ENCODE assay signal across 9 cellular contexts in the genomic region with DNA sequence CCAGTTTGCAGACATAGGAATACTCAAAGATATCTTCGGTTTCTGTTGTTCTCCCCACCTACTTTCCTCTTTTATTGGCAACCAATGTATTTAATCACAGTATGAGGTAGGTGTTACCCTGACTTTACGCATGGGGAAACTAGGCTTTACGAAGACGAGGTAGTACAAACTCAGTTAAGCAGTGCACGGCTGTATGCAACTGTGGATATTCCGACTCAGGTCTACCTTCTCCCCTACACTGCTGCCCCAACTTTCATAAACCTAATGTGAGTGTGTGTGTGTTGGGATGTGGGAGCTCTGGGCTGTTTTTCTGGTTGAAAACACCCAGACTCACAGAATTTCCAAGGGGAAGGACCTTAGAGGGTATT. TPM values are rescaled to one million over a fixed set of nuclear protein-coding genes. Genes with fewer than 3 reads are reported as not detected.
DNase-seq lines count a peak whose midpoint lies in the region; ATAC-seq and TF ChIP-seq lines count a peak whose summit lies in the region.
"Had no signal": no experiment of that assay in that cellular context is flagged by ENCODE, and none has a peak within 500 bp of the region (broad histone marks: within the 10 kb centered on the region; RNA-seq: fewer than 3 reads in every experiment).

No MANE protein-coding gene starts in this region.

- H3K4me2 ChIP-seq in BLaER1 (peak overlapping the region; percentile 88), IMR-90 (ENCODE audit: low read depth, low read length) (no peak overlapping the region)

- peaks cover 47% of the 10 kb centered on the region for H3K4me1 Mint-ChIP-seq in brain
- H3K4me1 Mint-ChIP-seq in naive thymus-derived CD8-positive, alpha-beta T cell, result peaks cover 9 to 17% (median 14%) of the 10 kb centered on the region in 4 donors

- H3K4ac ChIP-seq in IMR-90 (ENCODE audit: low read depth, low read length), result peak overlapping the region; percentile 86; the same call in 1 of the 2 replicates

- H3K9me3 ChIP-seq in BLaER1 (no peaks in the 10 kb centered on the region), IMR-90 (ENCODE audit: control insufficient read depth, insufficient read depth, low read length) (no peaks in the 10 kb centered on the region), colonic mucosa (no peaks in the 10 kb centered on the region)

- TF ChIP-seq RAD21 in IMR-90 (IDR thresholded peaks at IDR 0.05; ENCODE audit: low read length), result no peak

- TF ChIP-seq CTCF in IMR-90 (conservative IDR thresholded peaks at IDR 0.05; ENCODE audit: low read depth, low read length) (no peak), brain (conservative IDR thresholded peaks at IDR 0.05) (no peak), lower leg skin (IDR thresholded peaks at IDR 0.05) (no peak), colonic mucosa (IDR thresholded peaks at IDR 0.05) (no peak)

- H3K4me3 Mint-ChIP-seq in brain, result peak overlapping the region; percentile 86 to 99 (median 97)
- peak overlapping the region; percentile 79 to 95 (median 90) for H3K4me3 Mint-ChIP-seq in naive thymus-derived CD8-positive, alpha-beta T cell

- no peak overlapping the region for H3K4me3 ChIP-seq in BLaER1
- no peak overlapping the region for H3K4me3 ChIP-seq in IMR-90 (ENCODE audit: insufficient read depth, low read depth, low read length)
- H3K4me3 ChIP-seq in lower leg skin (ENCODE audit: low read depth, poor library complexity, severe bottlenecking), result no peak overlapping the region
- H3K4me3 ChIP-seq in colonic mucosa, result no peak overlapping the region

- no peak overlapping the region for H3K23ac ChIP-seq in IMR-90 (ENCODE audit: low read depth, low read length)

- in situ Hi-C loops in IMR-90 (cut with MboI; ENCODE audit: low sequenced_read_pairs), result no loop called here

- DNase-seq in IMR-90 (no peak), lower leg skin (ENCODE audit: low spot score in 2 of 2) (no peak), OCI-M1 (lab: John Stamatoyannopoulos, UW) (no peak), colonic mucosa (no peak)
- DNase-seq in naive thymus-derived CD8-positive, alpha-beta T cell, result no peak
- DNase-seq: DND-41 had no signal

- H3K18ac ChIP-seq in IMR-90 (ENCODE audit: low read depth, low read length), result no peak overlapping the region

- peak overlapping the region; percentile 27 to 69; a peak in 2 of 4 replicates for H4K8ac ChIP-seq in IMR-90 (ENCODE audit: low read depth in 2 of 2, low read length in 2 of 2)

- intact Hi-C loops in IMR-90 (cut with micrococcal nuclease), result no loop called here
- intact Hi-C loops in lower leg skin (cut with DNase I; ENCODE audit: low total_unique reads), result no loop called here
- intact Hi-C loops in colonic mucosa (cut with DNase I), result no loop called here

- no peak overlapping the region for H4K5ac ChIP-seq in IMR-90 (ENCODE audit: low read depth, low read length)

- H3K9me3 Mint-ChIP-seq in brain, result no peaks in the 10 kb centered on the region
- H3K9me3 Mint-ChIP-seq in naive thymus-derived CD8-positive, alpha-beta T cell, result no peaks in the 10 kb centered on the region

- peak overlapping the region; percentile 94 for H3K9ac ChIP-seq in BLaER1
- no peak overlapping the region for H3K9ac ChIP-seq in IMR-90 (ENCODE audit: low read depth, low read length)
- no peak overlapping the region for H3K9ac ChIP-seq in colonic mucosa (ENCODE audit: low read depth in 2 of 2, low read length in 2 of 2)

- H2AFZ ChIP-seq in IMR-90 (replicated peaks; ENCODE audit: low read length, poor library complexity), result no peak overlapping the region

- TF ChIP-seq POLR2A in IMR-90 (IDR thresholded peaks at IDR 0.05; ENCODE audit: low read depth, low read length) (no peak), lower leg skin (IDR thresholded peaks at IDR 0.05) (no peak)

- H2BK15ac ChIP-seq in IMR-90 (ENCODE audit: low read depth, low read length), result peak overlapping the region; percentile 60; the same call in 1 of the 3 replicates

- H2AK5ac ChIP-seq in IMR-90 (ENCODE audit: low read depth, low read length), result peak overlapping the region; percentile 37; the same call in 1 of the 2 replicates

- H2BK5ac ChIP-seq in IMR-90 (ENCODE audit: low read depth, low read length, poor library complexity, severe bottlenecking), result no peak overlapping the region

- H3K27ac ChIP-seq in BLaER1 (peak overlapping the region; percentile 88), IMR-90 (ENCODE audit: insufficient read depth, low read length) (no peak overlapping the region), colonic mucosa (no peak overlapping the region)

- dilution Hi-C loops in IMR-90 (cut with HindIII; ENCODE audit: low sequenced_read_pairs, unreplicated experiment), result no loop called here

- H3K27me3 ChIP-seq in BLaER1 (no peaks in the 10 kb centered on the region), IMR-90 (ENCODE audit: control insufficient read depth, insufficient read depth, low read length) (peaks cover 17% of the 10 kb centered on the region), colonic mucosa (no peaks in the 10 kb centered on the region)

- H3K27me3 Mint-ChIP-seq in brain, result peaks cover 12% of the 10 kb centered on the region
- peaks cover 2 to 30% (median 13%) of the 10 kb centered on the region in 5 donors for H3K27me3 Mint-ChIP-seq in naive thymus-derived CD8-positive, alpha-beta T cell

- H3K36me3 Mint-ChIP-seq in brain, result peaks cover 17% of the 10 kb centered on the region
- H3K36me3 Mint-ChIP-seq in naive thymus-derived CD8-positive, alpha-beta T cell, result no peaks in the 10 kb centered on the region

- ATAC-seq in IMR-90 (ENCODE audit: low read depth), result no peak
- ATAC-seq in naive thymus-derived CD8-positive, alpha-beta T cell, result no peak
- no peak for ATAC-seq in GM21390 (IDR thresholded peaks at IDR 0.05; ENCODE audit: unreplicated experiment)

- no CpG with 5 or more reads among the region's 6 CpGs for WGBS in IMR-90 (ENCODE audit: extremely low coverage in 2 of 2, insufficient read length in 1 of 2), 2 experiments
- 83 to 85% methylated on average over 6 of the region's 6 CpGs for WGBS in lower leg skin, 2 donors

- BruUV-seq in IMR-90 (replicated peaks; lab: Mats Ljungman, UMichigan), result no TSS peak

- peak overlapping the region; percentile 59; the same call in 1 of the 2 replicates for H4K91ac ChIP-seq in IMR-90 (ENCODE audit: insufficient read depth, low read depth, low read length)

- H3K4me1 ChIP-seq in BLaER1 (peaks cover 44% of the 10 kb centered on the region), IMR-90 (ENCODE audit: control insufficient read depth, insufficient read depth, low read length) (peaks cover 13% of the 10 kb centered on the region; the same call in 1 of the 2 replicates), colonic mucosa (no peaks in the 10 kb centered on the region)

- H3K56ac ChIP-seq in IMR-90 (ENCODE audit: extremely low read depth, insufficient read depth, low read length), result no peak overlapping the region

- CTCF ChIA-PET in IMR-90 (lab: Yijun Ruan, JAX), result no interaction called here

- peaks cover 26% of the 10 kb centered on the region for H4K20me1 ChIP-seq in BLaER1
- H4K20me1 ChIP-seq in IMR-90 (ENCODE audit: insufficient read depth, low read length), result peaks cover 14% of the 10 kb centered on the region

- peak overlapping the region; percentile 81 to 97 (median 94) for H3K27ac Mint-ChIP-seq in brain
- no peak overlapping the region for H3K27ac Mint-ChIP-seq in naive thymus-derived CD8-positive, alpha-beta T cell

- POLR2A ChIA-PET in IMR-90 (lab: Charles Lee; ENCODE audit: unreplicated experiment), result no interaction called here
- POLR2A ChIA-PET in naive thymus-derived CD8-positive, alpha-beta T cell (lab: Charles Lee), result no interaction called here

- peaks cover 7% of the 10 kb centered on the region for H3K9me1 ChIP-seq in IMR-90 (ENCODE audit: insufficient read depth, low read length)

- H2BK120ac ChIP-seq in IMR-90 (ENCODE audit: low read depth, low read length), result peak overlapping the region; percentile 32; the same call in 1 of the 2 replicates

- peak overlapping the region; percentile 86 for H2AK9ac ChIP-seq in IMR-90 (replicated peaks; ENCODE audit: low read depth, low read length, poor library complexity)

- H3K79me1 ChIP-seq in IMR-90 (ENCODE audit: low read depth in 1 of 2, low read length in 2 of 2), result peaks cover 9 to 40% of the 10 kb centered on the region in 2 experiments

- peak overlapping the region; percentile 21; the same call in 1 of the 2 replicates for H3K14ac ChIP-seq in IMR-90 (replicated peaks; ENCODE audit: low read depth, low read length)

- H3K36me3 ChIP-seq in BLaER1, result peaks cover 21% of the 10 kb centered on the region
- no peaks in the 10 kb centered on the region; the same call in 1 of the 2 replicates for H3K36me3 ChIP-seq in IMR-90 (ENCODE audit: control insufficient read depth, insufficient read depth, low read length)
- H3K36me3 ChIP-seq in colonic mucosa, result no peaks in the 10 kb centered on the region

- peak overlapping the region; percentile 55 for H2BK20ac ChIP-seq in IMR-90 (ENCODE audit: low read depth, low read length)

TF ChIP-seq in IMR-90, 13 proteins besides CTCF, POLR2A, EP300 and RAD21 (continues in another document):
- TF ChIP-seq NFE2L2 (IDR thresholded peaks at IDR 0.05; ENCODE audit: low read depth, low read length) (no peak), MAFK (IDR thresholded peaks at IDR 0.05; ENCODE audit: low read depth, low read length) (no peak), MAZ (IDR thresholded peaks at IDR 0.05; ENCODE audit: borderline replicate concordance, low read depth, low read length) (no peak), FOS (IDR thresholded peaks at IDR 0.05; ENCODE audit: low read depth, low read length) (no peak), CHD1 (IDR thresholded peaks at IDR 0.05; ENCODE audit: low read depth, low read length) (no peak), MXI1 (IDR thresholded peaks at IDR 0.05; ENCODE audit: borderline replicate concordance, low read depth, low read length) (no peak; the same call in 1 of the 2 replicates)

RNA-seq across cellular contexts. Expression of a gene that starts 1.2 kb away (rescaled TPM):
- total RNA-seq in IMR-90 (2012; rRNA removed), result 20.8 and 31.5 TPM in 2 replicates
- polyA plus RNA-seq in IMR-90 (2012; rRNA removed), result 23.2 and 26.4 TPM in 2 replicates
- 26.5 and 36.1 TPM in 2 replicates for polyA plus RNA-seq in IMR-90 (2012; cell fraction: cytosol; rRNA removed)
- 20.3 and 39.8 TPM in 2 replicates for polyA plus RNA-seq in IMR-90 (2012; cell fraction: nucleus; rRNA removed; ENCODE audit: low replicate concordance)
- polyA plus RNA-seq in brain (ENCODE audit: insufficient read depth, low read depth, low replicate concordance), result 116 TPM
- total RNA-seq in naive thymus-derived CD8-positive, alpha-beta T cell, result 1 to 10 TPM; 2.7 to 3.4 TPM
- polyA plus RNA-seq in naive thymus-derived CD8-positive, alpha-beta T cell, result under 1 TPM in 2 of 3 donors, not detected in 1; 0.19 to 0.23 TPM
- total RNA-seq in lower leg skin, result 100 to 1,000 TPM in 1 of 4 donors, 10 to 100 TPM in 3; 69.8 to 106 (median 83.1) TPM
- total RNA-seq in colonic mucosa, result 10 to 100 TPM; 28.8 to 45.3 TPM

RNA-seq across cellular contexts. Expression of a gene that starts 51.9 kb away (rescaled TPM):
- total RNA-seq in IMR-90 (2012; rRNA removed), result 6.3 and 16.4 TPM in 2 replicates
- polyA plus RNA-seq in IMR-90 (2012; rRNA removed), result 6.2 and 8.1 TPM in 2 replicates
- 1.0 and 1.2 TPM in 2 replicates for polyA plus RNA-seq in IMR-90 (2012; cell fraction: cytosol; rRNA removed)
- polyA plus RNA-seq in IMR-90 (2012; cell fraction: nucleus; rRNA removed; ENCODE audit: low replicate concordance), result 0.32 and 2.2 TPM in 2 replicates
- 8.7 TPM for polyA plus RNA-seq in brain (ENCODE audit: insufficient read depth, low read depth, low replicate concordance)
- 1 to 10 TPM; 5.7 to 6.8 TPM for total RNA-seq in naive thymus-derived CD8-positive, alpha-beta T cell
- polyA plus RNA-seq in naive thymus-derived CD8-positive, alpha-beta T cell, result 1 to 10 TPM; 4.9 to 8.5 (median 5.7) TPM
- total RNA-seq in lower leg skin, result 10 to 100 TPM in 1 of 4 donors, 1 to 10 TPM in 3; 5.5 to 14.9 (median 7.9) TPM
- 1 to 10 TPM; 4.8 to 6.7 TPM for total RNA-seq in colonic mucosa

Comparison
In these comparisons a context has a peak if more than half of its experiments do, and no peak if none do; other contexts are left out.
1. H3K27ac Mint-ChIP-seq: peak in brain (5 of 5); none in naive thymus-derived CD8-positive, alpha-beta T cell (0 of 10).